ENCODE assay signal across 8 cellular contexts in genomic region chr21:42513985-42514882, GRCh38. TPM values are rescaled to one million over a fixed set of nuclear protein-coding genes. Genes with fewer than 3 reads are reported as not detected.
A peak's percentile ranks its signal among the peaks of the same experiment; 100 is the strongest.
DNase-seq lines count a peak whose midpoint lies in the region; ATAC-seq and TF ChIP-seq lines count a peak whose summit lies in the region.

No MANE protein-coding gene starts in this region.

- H2BK20ac ChIP-seq in H9 (ENCODE audit: low read depth, low read length, poor library complexity, severe bottlenecking), result no peak overlapping the region

- no peaks in the 10 kb centered on the region for H4K20me1 ChIP-seq in H9 (ENCODE audit: control insufficient read depth, insufficient read depth, insufficient read length)
- H4K20me1 ChIP-seq in osteoblast (ENCODE audit: insufficient read depth, low read length), result peaks cover 2% of the 10 kb centered on the region

- H3K27ac ChIP-seq in H9 (ENCODE audit: insufficient read length, low read depth, low read length) (no peak overlapping the region), osteoblast (ENCODE audit: low read depth, low read length) (no peak overlapping the region)

- peaks cover 7% of the 10 kb centered on the region for H3K27me3 Mint-ChIP-seq in H9 (ENCODE audit: low read depth)
- H3K27me3 Mint-ChIP-seq in activated T-cell treated with anti-CD3 and anti-CD28 coated beads, Interleukin-2, amount 50 U/mL, for 4 hours (ENCODE audit: low read depth), result no peaks in the 10 kb centered on the region

- H2BK15ac ChIP-seq in H9 (ENCODE audit: low read depth, low read length), result no peak overlapping the region; the same call in 1 of the 2 replicates

- H2AFZ ChIP-seq in H9 (ENCODE audit: low read length) (no peak overlapping the region), osteoblast (ENCODE audit: low read length) (peak overlapping the region; percentile 82)

- H3K79me2 ChIP-seq in H9 (ENCODE audit: insufficient read depth, low read length) (no peaks in the 10 kb centered on the region), osteoblast (ENCODE audit: insufficient read depth, low read length) (no peaks in the 10 kb centered on the region)

- peak overlapping the region; percentile 59 for H3K4me3 ChIP-seq in fibroblast of pulmonary artery (replicated peaks; ENCODE audit: low read depth, low read length)
- H3K4me3 ChIP-seq in osteoblast (ENCODE audit: insufficient read depth, low read length), result peak overlapping the region; percentile 69

- H3K14ac ChIP-seq in H9 (ENCODE audit: insufficient read depth, low read length), result no peak overlapping the region; the same call in 1 of the 2 replicates

- H3K4me1 Mint-ChIP-seq in H9, result peaks cover 37 to 47% of the 10 kb centered on the region in 2 experiments
- peaks cover 25% of the 10 kb centered on the region for H3K4me1 Mint-ChIP-seq in activated T-cell treated with anti-CD3 and anti-CD28 coated beads, Interleukin-2, amount 50 U/mL, for 4 hours (ENCODE audit: low read depth)

- H2BK12ac ChIP-seq in H9 (ENCODE audit: insufficient read length, low read depth, low read length), result no peak overlapping the region

- peak overlapping the region in 2 of 3 experiments; percentile 79 to 83; a peak in 4 of 7 replicates for H3K27ac Mint-ChIP-seq in H9

- peaks cover 0 to 25% (median 15%) of the 10 kb centered on the region in 3 experiments; a peak in 5 of 7 replicates for H3K36me3 Mint-ChIP-seq in H9 (ENCODE audit: insufficient read depth in 1 of 3, low read depth in 3 of 3)
- peaks cover 15% of the 10 kb centered on the region for H3K36me3 Mint-ChIP-seq in activated T-cell treated with anti-CD3 and anti-CD28 coated beads, Interleukin-2, amount 50 U/mL, for 4 hours (ENCODE audit: insufficient read depth)

- H4K8ac ChIP-seq in H9 (replicated peaks; ENCODE audit: insufficient read length, low read depth, low read length), result no peak overlapping the region

- no peak overlapping the region for H3K4ac ChIP-seq in H9 (ENCODE audit: low read depth, low read length)

- H3K36me3 ChIP-seq in osteoblast (ENCODE audit: insufficient read depth, low read length), result no peaks in the 10 kb centered on the region

- H4K91ac ChIP-seq in H9 (ENCODE audit: insufficient read length, low read depth, low read length), result no peak overlapping the region

- H3K23me2 ChIP-seq in H9 (ENCODE audit: insufficient read length, low read depth, low read length, poor library complexity, severe bottlenecking), result peaks cover 10% of the 10 kb centered on the region

- H4K5ac ChIP-seq in H9 (ENCODE audit: insufficient read length, low read depth, low read length), result no peak overlapping the region

- no peak overlapping the region for H2AK5ac ChIP-seq in H9 (ENCODE audit: insufficient read length, low read length)

- TF ChIP-seq CTCF in H9 (conservative IDR thresholded peaks at IDR 0.05) (no peak; the same call in 2 of the 3 replicates), fibroblast of pulmonary artery (IDR thresholded peaks at IDR 0.05; ENCODE audit: low read length, missing control alignments) (no peak), osteoblast (IDR thresholded peaks at IDR 0.05; ENCODE audit: extremely low read depth, low read depth, low read length) (no peak)

- peak; percentile 81 for ATAC-seq in activated T-cell treated with anti-CD3 and anti-CD28 coated beads, Interleukin-2, amount 50 U/mL, for 4 hours

- H3K9me3 ChIP-seq in H9 (ENCODE audit: control insufficient read depth, low read depth, low read length) (no peaks in the 10 kb centered on the region), osteoblast (ENCODE audit: low read depth, low read length) (no peaks in the 10 kb centered on the region)

- H3K9me3 Mint-ChIP-seq in H9, result no peaks in the 10 kb centered on the region; a peak in 1 of 5 replicates
- H3K9me3 Mint-ChIP-seq in activated T-cell treated with anti-CD3 and anti-CD28 coated beads, Interleukin-2, amount 50 U/mL, for 4 hours, result no peaks in the 10 kb centered on the region

- H3K18ac ChIP-seq in H9 (ENCODE audit: insufficient read length, low read depth, low read length), result peak overlapping the region; percentile 50

- no peaks in the 10 kb centered on the region for H3K79me1 ChIP-seq in H9 (ENCODE audit: insufficient read depth, low read depth, low read length, poor library complexity, severe bottlenecking)

- H3K27me3 ChIP-seq in H9 (ENCODE audit: insufficient read depth, low read length) (no peaks in the 10 kb centered on the region), osteoblast (ENCODE audit: insufficient read depth, low read length) (no peaks in the 10 kb centered on the region)

- peak; percentile 51 for DNase-seq in ELF-1 (ENCODE audit: low read depth, low spot score)
- DNase-seq in H9, result peak; percentile 81
- peak; percentile 55 to 85 for DNase-seq in NCI-H526 (lab: John Stamatoyannopoulos, UW)
- peak; percentile 66 for DNase-seq in activated T-cell treated with anti-CD3 and anti-CD28 coated beads, Interleukin-2, amount 50 U/mL, for 4 hours
- DNase-seq in fibroblast of pulmonary artery (ENCODE audit: low read depth), result no peak
- no peak for DNase-seq in osteoblast (ENCODE audit: insufficient read length, low spot score, missing footprints)
- DNase-seq in ureter (ENCODE audit: low spot score), result peak; percentile 64
- DNase-seq in GOT3 (lab: John Stamatoyannopoulos, UW), result no peak

- H3K56ac ChIP-seq in H9 (ENCODE audit: insufficient read length, low read depth, low read length), result no peak overlapping the region

- no peak overlapping the region for H2BK5ac ChIP-seq in H9 (ENCODE audit: insufficient read length, low read length)

- H3K4me3 Mint-ChIP-seq in H9, result peak overlapping the region; percentile 68 to 85
- peak overlapping the region; percentile 84 for H3K4me3 Mint-ChIP-seq in activated T-cell treated with anti-CD3 and anti-CD28 coated beads, Interleukin-2, amount 50 U/mL, for 4 hours

- H3K4me2 ChIP-seq in H9 (ENCODE audit: insufficient read depth, insufficient read length, low read length) (peak overlapping the region; percentile 89), osteoblast (ENCODE audit: insufficient read depth, low read length) (peak overlapping the region; percentile 76)

- no peak overlapping the region for H3K9ac ChIP-seq in H9 (ENCODE audit: extremely low read depth, insufficient read length, low read length)

- no CpG with 5 or more reads among the region's 77 CpGs for WGBS in H9 (ENCODE audit: extremely low coverage, insufficient read length, low lambda C conversion rate)

- no peak overlapping the region for H2BK120ac ChIP-seq in H9 (ENCODE audit: low read depth, low read length, poor library complexity, severe bottlenecking)

- peaks cover 9% of the 10 kb centered on the region; the same call in 1 of the 2 replicates for H3K4me1 ChIP-seq in H9 (ENCODE audit: insufficient read depth, low read length)
- H3K4me1 ChIP-seq in osteoblast (ENCODE audit: insufficient read depth, low read length), result peaks cover 10% of the 10 kb centered on the region

- no peak overlapping the region for H3T11ph ChIP-seq in H9 (ENCODE audit: low read length)

- no peak overlapping the region for H3K23ac ChIP-seq in H9 (ENCODE audit: insufficient read length, low read depth, low read length)

RNA-seq across cellular contexts. Expression of gene SLC37A1, which starts 0.6 kb away (rescaled TPM):
- total RNA-seq in H9 (2021) (34.8 and 37.7 TPM in 2 replicates), osteoblast (5.9 and 6.9 TPM in 2 replicates), ureter (48.0 TPM)
- 10 to 100 TPM; 16.3 to 22.1 (median 20.2) TPM for total RNA-seq in activated T-cell treated with anti-CD3 and anti-CD28 coated beads, Interleukin-2, amount 50 U/mL, for 4 hours

RNA-seq across cellular contexts. Expression of gene RSPH1, which starts 18.2 kb away (rescaled TPM):
- total RNA-seq in H9 (2021) (0.31 TPM in 1 of 2 replicates, not detected in the other), osteoblast (0.29 TPM in 1 of 2 replicates, not detected in the other), ureter (7.8 TPM)
- total RNA-seq in activated T-cell treated with anti-CD3 and anti-CD28 coated beads, Interleukin-2, amount 50 U/mL, for 4 hours, result not detected

Comparison
In these comparisons a context has a peak if more than half of its experiments do, and no peak if none do; other contexts are left out.
1. DNase-seq: peak in ELF-1 (single experiment), H9 (single experiment), NCI-H526 (2 of 2), activated T-cell treated with anti-CD3 and anti-CD28 coated beads, Interleukin-2, amount 50 U/mL, for 4 hours (single experiment) and ureter (single experiment); none in fibroblast of pulmonary artery (single experiment), osteoblast (single experiment) and GOT3 (single experiment).